ENCODE assay signal across 18 cellular contexts in the genomic region with DNA sequence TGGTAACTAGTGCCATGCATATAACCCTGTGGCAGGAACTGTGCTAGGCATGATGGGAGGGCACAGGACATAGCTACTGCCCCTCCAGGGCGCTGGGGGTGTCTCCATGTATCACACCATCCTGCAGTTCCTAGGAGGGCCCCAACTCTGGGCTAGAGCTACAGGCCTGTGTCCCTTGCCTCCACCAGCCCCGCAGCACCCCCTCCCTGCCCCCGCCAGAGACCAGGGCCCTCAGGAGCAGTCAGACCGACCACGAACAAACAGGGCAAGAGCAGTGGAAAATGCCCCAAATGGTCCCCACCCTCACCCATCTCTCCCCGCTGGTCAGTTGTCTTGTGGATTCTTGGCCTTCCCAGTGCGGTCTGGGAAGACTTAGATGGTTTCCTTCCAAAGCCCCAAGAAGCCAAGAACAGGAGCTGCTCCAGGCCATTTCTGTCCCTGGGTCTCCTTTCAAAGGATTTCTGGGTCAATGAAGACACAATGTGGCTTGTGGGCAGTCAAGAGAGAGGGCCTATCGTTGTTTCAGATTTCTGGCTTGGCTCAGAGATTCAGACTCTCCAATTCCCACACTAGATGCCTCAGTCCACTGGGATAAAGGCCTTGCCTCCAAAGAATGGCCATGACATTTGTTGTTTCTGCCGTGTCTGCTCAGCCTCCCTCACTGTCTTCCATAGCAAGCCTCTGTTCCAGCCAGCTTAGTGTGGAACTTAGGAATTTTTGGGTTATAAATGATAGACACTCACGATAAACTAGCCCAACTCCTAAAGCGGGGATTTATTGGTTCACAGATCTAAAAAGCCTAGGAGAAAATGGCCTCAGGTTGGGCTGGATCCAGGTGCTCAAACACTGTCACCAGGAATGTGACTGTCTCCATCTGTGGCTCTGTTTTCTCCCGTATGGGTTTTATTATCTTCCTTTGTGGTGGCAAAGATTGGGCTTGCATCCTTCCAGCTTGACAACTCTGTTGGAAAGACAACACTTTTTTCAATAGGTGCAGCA.
DNase-seq lines count a peak whose midpoint lies in the region; ATAC-seq, FAIRE-seq and TF ChIP-seq lines count a peak whose summit lies in the region.
"Had no signal": no experiment of that assay in that cellular context is flagged by ENCODE, and none has a peak within 500 bp of the region (broad histone marks: within the 10 kb centered on the region; RNA-seq: fewer than 3 reads in every experiment).

No MANE protein-coding gene starts in this region.

- H4K8ac ChIP-seq in H1 (ENCODE audit: extremely low read depth, insufficient read depth, low read length) (no peak overlapping the region), mesenchymal stem cell (ENCODE audit: low read length) (no peak overlapping the region)

- H3K23ac ChIP-seq in H1 (ENCODE audit: insufficient read length), result no peak overlapping the region
- H3K23ac ChIP-seq in mesenchymal stem cell (ENCODE audit: low read length in 2 of 2), result no peak overlapping the region

- no peak overlapping the region for H3K56ac ChIP-seq in H1 (replicated peaks; ENCODE audit: insufficient read length, low read depth, low read length)

- WGBS in mammary epithelial cell (ENCODE audit: low coverage, missing lambda C conversion rate), result 42% methylated on average over 11 of the region's 12 CpGs
- WGBS in H1 (ENCODE audit: extremely low coverage in 1 of 2, insufficient coverage in 1 of 2, insufficient read length in 1 of 2, insufficient replicate concordance in 2 of 2, low coverage in 1 of 2, low lambda C conversion rate in 2 of 2, missing lambda C conversion rate in 1 of 2), 2 experiments, result 88% methylated on average over 12 of the region's 12 CpGs; no CpG with 5 or more reads in 1 of the 2 experiments
- WGBS in mesenchymal stem cell, result 96% methylated on average over 12 of the region's 12 CpGs

- H3K14ac ChIP-seq in H1 (ENCODE audit: insufficient read length), result no peak overlapping the region
- peak overlapping the region in 1 of 2 experiments; percentile 72 for H3K14ac ChIP-seq in mesenchymal stem cell (ENCODE audit: low read length in 2 of 2)

- in situ Hi-C loops in mammary epithelial cell (cut with MboI; ENCODE audit: low sequenced_read_pairs in 2 of 2), result no loop called here

- H2BK5ac ChIP-seq in H1 (ENCODE audit: low read depth, low read length) (no peak overlapping the region), mesenchymal stem cell (ENCODE audit: low read depth, low read length, poor library complexity, severe bottlenecking) (no peak overlapping the region)

- TF ChIP-seq CTCF in breast epithelium (IDR thresholded peaks at IDR 0.05), result no peak
- no peak for TF ChIP-seq CTCF in mammary epithelial cell (conservative IDR thresholded peaks at IDR 0.05 in 1 of 2, IDR thresholded peaks at IDR 0.05 in 1 of 2; ENCODE audit: extremely low read depth in 1 of 2, insufficient read depth in 1 of 2, low read depth in 1 of 2, low read length in 2 of 2)
- TF ChIP-seq CTCF in H1 (IDR thresholded peaks at IDR 0.05; ENCODE audit: control extremely low read depth in 1 of 3, insufficient read depth in 1 of 3, low read depth in 1 of 3, low read length in 3 of 3), result no peak

- TF ChIP-seq POLR2A in breast epithelium (IDR thresholded peaks at IDR 0.05) (no peak), H1 (IDR thresholded peaks at IDR 0.05; ENCODE audit: control extremely low read depth in 1 of 2, low read depth in 2 of 2, low read length in 2 of 2) (no peak)

- no peak overlapping the region for H4K91ac ChIP-seq in H1 (replicated peaks; ENCODE audit: insufficient read length, low read length)
- H4K91ac ChIP-seq in mesenchymal stem cell (ENCODE audit: low read length), result no peak overlapping the region

- H2AFZ ChIP-seq in mammary epithelial cell (ENCODE audit: low read depth, low read length), result no peak overlapping the region
- no peak overlapping the region for H2AFZ ChIP-seq in H1 (ENCODE audit: low read length)
- H2AFZ ChIP-seq in mesenchymal stem cell (ENCODE audit: low read depth, low read length), result no peak overlapping the region
- H2AFZ ChIP-seq: GM23248 had no signal

- H4K20me1 ChIP-seq in mammary epithelial cell (ENCODE audit: insufficient read depth, low read length), result no peaks in the 10 kb centered on the region
- H4K20me1 ChIP-seq in H1 (replicated peaks in 1 of 2; ENCODE audit: control insufficient read depth in 1 of 2, insufficient read depth in 2 of 2, low read length in 2 of 2), result peaks cover 0 to 4% of the 10 kb centered on the region in 2 experiments
- H4K20me1 ChIP-seq: BLaER1 had no signal

- BruUV-seq in mammary epithelial cell (replicated peaks; lab: Mats Ljungman, UMichigan), result no TSS peak

- no peak for TF ChIP-seq RAD21 in H1 (IDR thresholded peaks at IDR 0.05 in 1 of 2, conservative IDR thresholded peaks at IDR 0.05 in 1 of 2; ENCODE audit: low read depth in 2 of 2, low read length in 2 of 2)

- POLR2A ChIA-PET in H1 (lab: Charles Lee; ENCODE audit: partially characterized antibody), result interaction anchor here (1.5 kb wide), 1 partner anchor 13 kb away, joined by 4 read pairs; no protein-coding TSS in a partner anchor

- H3K4ac ChIP-seq in H1 (replicated peaks; ENCODE audit: insufficient read length, low read depth, low read length), result no peak overlapping the region
- no peak overlapping the region for H3K4ac ChIP-seq in mesenchymal stem cell (ENCODE audit: low read depth in 1 of 2, low read length in 2 of 2)

- CTCF ChIA-PET in mammary epithelial cell (lab: Charles Lee; ENCODE audit: low non-redundant PET) (no interaction called here), H1 (lab: Charles Lee; ENCODE audit: partially characterized antibody) (interaction anchor here (0.6 to 5.0 kb wide), 29 partner anchors 8 to 507 kb away, joined by 3 to 49 read pairs (median 4); no protein-coding TSS in a partner anchor)

- peak overlapping the region; percentile 54 to 58 for H3K27ac ChIP-seq in breast epithelium
- H3K27ac ChIP-seq in mammary epithelial cell (ENCODE audit: insufficient read depth, low read depth, low read length), result no peak overlapping the region
- no peak overlapping the region for H3K27ac ChIP-seq in H1 (ENCODE audit: low read depth, low read length)
- H3K27ac ChIP-seq in mesenchymal stem cell (ENCODE audit: low read length, poor library complexity, severe bottlenecking), result no peak overlapping the region
- H3K27ac ChIP-seq: 22Rv1, BLaER1, GM23248 had no signal

- H3K4me1 ChIP-seq in breast epithelium, result no peaks in the 10 kb centered on the region
- H3K4me1 ChIP-seq in mammary epithelial cell (ENCODE audit: insufficient read depth, low read length), result peaks cover 10% of the 10 kb centered on the region
- peaks cover 0 to 7% (median 0%) of the 10 kb centered on the region in 4 experiments; a peak in 1 of 7 replicates for H3K4me1 ChIP-seq in H1 (replicated peaks in 1 of 4; ENCODE audit: control insufficient read depth in 3 of 4, insufficient read depth in 4 of 4, low read length in 3 of 4)
- H3K4me1 ChIP-seq in mesenchymal stem cell (ENCODE audit: control insufficient read depth, insufficient read depth, low read depth, low read length), result peaks cover 12% of the 10 kb centered on the region
- H3K4me1 ChIP-seq: BLaER1 had no signal

- no peak overlapping the region for H4K5ac ChIP-seq in H1 (ENCODE audit: insufficient read length, low read depth, low read length)

- H3K79me2 ChIP-seq in mammary epithelial cell (ENCODE audit: insufficient read depth, low read length), result no peaks in the 10 kb centered on the region
- H3K79me2 ChIP-seq in H1 (ENCODE audit: control insufficient read depth in 1 of 2, insufficient read depth in 2 of 2, low read length in 2 of 2), result no peaks in the 10 kb centered on the region

- ATAC-seq in sciatic nerve, result no peak
- ATAC-seq in HG02870 (IDR thresholded peaks at IDR 0.05; ENCODE audit: unreplicated experiment), result no peak
- ATAC-seq in HG03521 (IDR thresholded peaks at IDR 0.05; ENCODE audit: unreplicated experiment), result no peak
- ATAC-seq: GM12878 had no signal

- no peak for FAIRE-seq in H1 (lab: Jason Lieb, UNC)
- FAIRE-seq: GM12878, GM18507 had no signal

- dilution Hi-C loops in mammary epithelial cell (cut with HindIII; ENCODE audit: low sequenced_read_pairs), result no loop called here

- H3K9me3 ChIP-seq in breast epithelium (no peaks in the 10 kb centered on the region), mammary epithelial cell (replicated peaks; ENCODE audit: insufficient read depth, low read length) (no peaks in the 10 kb centered on the region), H1 (ENCODE audit: insufficient read depth in 2 of 2, low read depth in 1 of 2, low read length in 1 of 2) (no peaks in the 10 kb centered on the region; a peak in 1 of 4 replicates), mesenchymal stem cell (ENCODE audit: control insufficient read depth, low read length) (no peaks in the 10 kb centered on the region)
- H3K9me3 ChIP-seq: BLaER1, Caco-2 had no signal

- peak overlapping the region; percentile 15; the same call in 1 of the 2 replicates for H2BK20ac ChIP-seq in H1 (ENCODE audit: low read length)

- H3K4me2 ChIP-seq in mammary epithelial cell (ENCODE audit: insufficient read depth, low read depth, low read length) (no peak overlapping the region), H1 (ENCODE audit: insufficient read depth in 1 of 2, low read depth in 2 of 2, low read length in 2 of 2) (no peak overlapping the region), mesenchymal stem cell (ENCODE audit: low read length, poor library complexity, severe bottlenecking) (no peak overlapping the region)
- H3K4me2 ChIP-seq: BLaER1 had no signal

- H3K23me2 ChIP-seq in H1 (ENCODE audit: low read depth, low read length), result peaks cover 13% of the 10 kb centered on the region; the same call in 1 of the 2 replicates

- DNase-seq in breast epithelium (ENCODE audit: low spot score in 2 of 2), result peak in 1 of 2 donors; percentile 69
- no peak for DNase-seq in mammary epithelial cell
- no peak for DNase-seq in H1 (ENCODE audit: low read depth in 1 of 2, low spot score in 2 of 2)
- no peak for DNase-seq in mesenchymal stem cell
- peak; percentile 13 for DNase-seq in sciatic nerve (ENCODE audit: low spot score)
- DNase-seq in NCI-H2029 (lab: John Stamatoyannopoulos, UW), result no peak
- DNase-seq: AML-193; Caco-2; CD8-positive, alpha-beta memory T cell; DMS53; GM23248; H7 had no signal

- H3K36me3 ChIP-seq in breast epithelium (no peaks in the 10 kb centered on the region), mammary epithelial cell (ENCODE audit: insufficient read depth, low read length) (no peaks in the 10 kb centered on the region), H1 (ENCODE audit: control insufficient read depth in 2 of 4, insufficient read depth in 4 of 4, low read length in 3 of 4) (no peaks in the 10 kb centered on the region), mesenchymal stem cell (ENCODE audit: control insufficient read depth in 1 of 2, insufficient read depth in 2 of 2, low read depth in 1 of 2, low read length in 2 of 2) (no peaks in the 10 kb centered on the region)
- H3K36me3 ChIP-seq: BLaER1 had no signal

- H3K18ac ChIP-seq in H1 (ENCODE audit: extremely low read depth, low read length), result no peak overlapping the region
- H3K18ac ChIP-seq in mesenchymal stem cell (ENCODE audit: low read depth in 1 of 2, low read length in 2 of 2), result peak overlapping the region in 1 of 2 experiments; percentile 35

- H3K79me1 ChIP-seq in H1 (ENCODE audit: low read depth, low read length), result no peaks in the 10 kb centered on the region
- H3K79me1 ChIP-seq in mesenchymal stem cell (replicated peaks; ENCODE audit: low read length, poor library complexity, severe bottlenecking), result no peaks in the 10 kb centered on the region

- H3K9ac ChIP-seq in mammary epithelial cell (ENCODE audit: insufficient read depth, low read length) (no peak overlapping the region), H1 (replicated peaks in 1 of 4; ENCODE audit: extremely low read depth in 1 of 4, low read depth in 3 of 4, low read length in 3 of 4) (no peak overlapping the region), mesenchymal stem cell (ENCODE audit: low read length) (no peak overlapping the region)
- H3K9ac ChIP-seq: BLaER1, GM23248 had no signal

- H3K27me3 ChIP-seq in breast epithelium, result no peaks in the 10 kb centered on the region
- H3K27me3 ChIP-seq in mammary epithelial cell (ENCODE audit: insufficient read depth, low read length), result no peaks in the 10 kb centered on the region
- peaks cover 0 to 2% (median 0%) of the 10 kb centered on the region in 4 experiments; a peak in 1 of 7 replicates for H3K27me3 ChIP-seq in H1 (replicated peaks in 1 of 4; ENCODE audit: control insufficient read depth in 3 of 4, extremely low read depth in 1 of 4, insufficient read depth in 3 of 4, low read length in 3 of 4)
- peaks cover 0 to 39% of the 10 kb centered on the region in 2 experiments for H3K27me3 ChIP-seq in mesenchymal stem cell (ENCODE audit: control insufficient read depth in 1 of 2, insufficient read depth in 1 of 2, low read length in 2 of 2)
- H3K27me3 ChIP-seq: BLaER1 had no signal

- H2BK120ac ChIP-seq in H1 (replicated peaks; ENCODE audit: low read depth, low read length), result no peak overlapping the region
- no peak overlapping the region for H2BK120ac ChIP-seq in mesenchymal stem cell (ENCODE audit: low read depth, low read length)

- no peak for TF ChIP-seq EP300 in H1 (IDR thresholded peaks at IDR 0.05; ENCODE audit: borderline replicate concordance in 1 of 2, low read depth in 2 of 2, low read length in 2 of 2)

- 0 out of 2 replicates have a peak overlapping the region, but pooled peaks have one; percentile 53 for H2BK15ac ChIP-seq in H1 (ENCODE audit: low read length)
- no peak overlapping the region for H2BK15ac ChIP-seq in mesenchymal stem cell (ENCODE audit: low read depth, poor library complexity, severe bottlenecking)

- H3K4me3 ChIP-seq in breast epithelium (no peak overlapping the region), mammary epithelial cell (replicated peaks in 1 of 3; ENCODE audit: insufficient read depth in 1 of 3, low read depth in 2 of 3, low read length in 3 of 3) (no peak overlapping the region), H1 (ENCODE audit: extremely low read depth in 1 of 4, insufficient read depth in 2 of 4, low read depth in 3 of 4, low read length in 4 of 4) (no peak overlapping the region), mesenchymal stem cell (ENCODE audit: insufficient read depth in 1 of 2, low read depth in 1 of 2, low read length in 2 of 2) (no peak overlapping the region)
- H3K4me3 ChIP-seq: BLaER1, GM12878, GM23248 had no signal

- intact Hi-C loops in breast epithelium (cut with DNase I; ENCODE audit: low total_unique reads) (no loop called here), mammary epithelial cell (cut with micrococcal nuclease) (no loop called here), sciatic nerve (cut with DNase I) (no loop called here)

- no peak overlapping the region; the same call in 1 of the 2 replicates for H2AK5ac ChIP-seq in H1 (ENCODE audit: low read depth, low read length)
- peak overlapping the region; percentile 59 for H2AK5ac ChIP-seq in mesenchymal stem cell (ENCODE audit: low read length, severe bottlenecking)

- no peak overlapping the region for H2BK12ac ChIP-seq in H1 (ENCODE audit: low read depth, low read length)
- no peak overlapping the region for H2BK12ac ChIP-seq in mesenchymal stem cell (ENCODE audit: low read length in 2 of 2)

Comparison
In these comparisons a context has a peak if more than half of its experiments do, and no peak if none do; other contexts are left out.
1. H3K27ac ChIP-seq: peak in breast epithelium (2 of 2); none in mammary epithelial cell (single experiment), H1 (single experiment) and mesenchymal stem cell (single experiment).